Comparison of ENCODE assay signal across 10 cellular contexts in genomic region chr4:55865228-55865806, GRCh38. TPM values are rescaled to one million over a fixed set of nuclear protein-coding genes. Genes with fewer than 3 reads are reported as not detected.
A peak's percentile ranks its signal among the peaks of the same experiment; 100 is the strongest.
DNase-seq lines count a peak whose midpoint lies in the region; ATAC-seq and TF ChIP-seq lines count a peak whose summit lies in the region.
"Had no signal": no experiment of that assay in that cellular context is flagged by ENCODE, and none has a peak within 500 bp of the region (broad histone marks: within the 10 kb centered on the region; RNA-seq: fewer than 3 reads in every experiment).

No MANE protein-coding gene starts in this region.

- H3K4me1 ChIP-seq in ACC112 (ENCODE audit: control insufficient read depth, insufficient read depth, low read length, unreplicated experiment) (peaks cover 25% of the 10 kb centered on the region), left lung (peaks cover 6 to 23% of the 10 kb centered on the region in 2 donors)

- no peaks in the 10 kb centered on the region for H3K9me3 ChIP-seq in left lung

- H3K36me3 ChIP-seq in ACC112 (ENCODE audit: insufficient read depth, low read length) (peaks cover 5% of the 10 kb centered on the region; the same call in 1 of the 2 replicates), brain microvascular endothelial cell (replicated peaks) (peaks cover 13% of the 10 kb centered on the region), left lung (peaks cover 0 to 69% of the 10 kb centered on the region in 2 donors)

- peak overlapping the region; percentile 73 for H2AFZ ChIP-seq in ACC112 (ENCODE audit: low read length, unreplicated experiment)

- peaks cover 8% of the 10 kb centered on the region for H3K79me2 ChIP-seq in ACC112 (ENCODE audit: control insufficient read depth, insufficient read depth, low read length, unreplicated experiment)

- TF ChIP-seq CTCF in brain microvascular endothelial cell (IDR thresholded peaks at IDR 0.05; ENCODE audit: low read depth, low read length, missing control alignments) (no peak), left lung (IDR thresholded peaks at IDR 0.05) (no peak)

- peak overlapping the region; percentile 57 for H3K4me3 ChIP-seq in ACC112 (ENCODE audit: low read depth, low read length)
- no peak overlapping the region for H3K4me3 ChIP-seq in brain microvascular endothelial cell (ENCODE audit: low read depth, low read length)
- H3K4me3 ChIP-seq in left lung, result no peak overlapping the region

- in situ Hi-C loops in brain microvascular endothelial cell (cut with HindIII; ENCODE audit: low pct_ligation_motif_present, low sequenced_read_pairs), result no loop called here

- ATAC-seq in left lung (no peak), GM18502 (IDR thresholded peaks at IDR 0.05; ENCODE audit: poor library complexity, unreplicated experiment) (no peak)

- intact Hi-C loops in left lung (cut with DNase I), result no loop called here

- peak; percentile 65 for DNase-seq in HS-5 (ENCODE audit: low read depth)
- DNase-seq in brain microvascular endothelial cell, result peak; percentile 36
- no peak for DNase-seq in left lung
- DNase-seq in NCI-H1092 treated with DMSO at 0.1 percent for 48 hours (lab: John Stamatoyannopoulos, UW), result no peak
- no peak for DNase-seq in stimulated activated CD4-positive, alpha-beta T cell treated with anti-CD3 and anti-CD28 coated beads, Interleukin-4, amount 100 ng/mL, for 4 hours
- DNase-seq in UCSD-AML1 (lab: John Stamatoyannopoulos, UW; ENCODE audit: unreplicated experiment), result no peak
- DNase-seq: glutamatergic neuron, naive B cell had no signal

- H3K27me3 ChIP-seq in ACC112 (ENCODE audit: insufficient read depth, low read length) (no peaks in the 10 kb centered on the region), brain microvascular endothelial cell (replicated peaks) (no peaks in the 10 kb centered on the region), left lung (no peaks in the 10 kb centered on the region)

- H3K27ac ChIP-seq in ACC112 (ENCODE audit: low read depth, low read length) (peak overlapping the region; percentile 83), brain microvascular endothelial cell (peak overlapping the region; percentile 78), left lung (peak overlapping the region; percentile 65 to 75)

RNA-seq across cellular contexts. Expression of gene EXOC1, which starts 11.9 kb away (rescaled TPM):
- 10 to 100 TPM; 30.1 to 31.0 TPM for total RNA-seq in left lung

RNA-seq across cellular contexts. Expression of gene EXOC1L, which starts 45.7 kb away (rescaled TPM):
- total RNA-seq in left lung, result not detected

Comparison
In these comparisons a context has a peak if more than half of its experiments do, and no peak if none do; other contexts are left out.
1. DNase-seq: peak in HS-5 (single experiment) and brain microvascular endothelial cell (single experiment); none in left lung (0 of 2), NCI-H1092 treated with DMSO at 0.1 percent for 48 hours (single experiment), stimulated activated CD4-positive, alpha-beta T cell treated with anti-CD3 and anti-CD28 coated beads, Interleukin-4, amount 100 ng/mL, for 4 hours (0 of 2) and UCSD-AML1 (single experiment).
2. Peak in every context shown above with its lines, with median percentiles within 50 percentile points of each other: H3K27ac ChIP-seq.